Comparison of ENCODE assay signal across 22 cellular contexts in genomic region chr5:56158331-56158960, GRCh38.
DNase-seq lines count a peak whose midpoint lies in the region; ATAC-seq and TF ChIP-seq lines count a peak whose summit lies in the region.
"Had no signal": no experiment of that assay in that cellular context is flagged by ENCODE, and none has a peak within 500 bp of the region (broad histone marks: within the 10 kb centered on the region; RNA-seq: fewer than 3 reads in every experiment).

No MANE protein-coding gene starts in this region.

- CTCF ChIA-PET in activated CD4-positive, alpha-beta T cell treated with anti-CD3 and anti-CD28 coated beads for 36 hours (lab: Charles Lee): interaction anchor here (0.7 to 2.1 kb wide), 3 partner anchors 9 to 16 kb away, joined by 3 to 13 read pairs (median 3); no protein-coding TSS in a partner anchor
- CTCF ChIA-PET in naive thymus-derived CD4-positive, alpha-beta T cell (lab: Charles Lee): interaction anchor here (0.7 to 2.9 kb wide), 8 partner anchors 9 to 1452 kb away, joined by 3 to 14 read pairs (median 4); no protein-coding TSS in a partner anchor

- POLR2A ChIA-PET in activated CD4-positive, alpha-beta T cell treated with anti-CD3 and anti-CD28 coated beads for 36 hours (lab: Charles Lee): interaction anchor here (0.6 kb wide), 1 partner anchor 55 kb away, joined by 3 read pairs; no protein-coding TSS in a partner anchor
- POLR2A ChIA-PET in naive thymus-derived CD4-positive, alpha-beta T cell (lab: Charles Lee): interaction anchor here (0.5 to 3.7 kb wide), 14 partner anchors 10 to 660 kb away, joined by 3 to 37 read pairs (median 7); partner anchors contain the start of gene IL6ST

- no peaks in the 10 kb centered on the region for H3K27me3 ChIP-seq in HL-60 (ENCODE audit: insufficient read depth, poor library complexity, severe bottlenecking)
- peaks cover 0 to 2% of the 10 kb centered on the region in 2 donors for H3K27me3 ChIP-seq in naive thymus-derived CD4-positive, alpha-beta T cell (ENCODE audit: control insufficient read depth in 2 of 2, insufficient read depth in 2 of 2, low read length in 2 of 2)

- peak overlapping the region; percentile 59 for H3K4me3 Mint-ChIP-seq in activated CD4-positive, alpha-beta T cell treated with anti-CD3 and anti-CD28 coated beads for 36 hours
- peak overlapping the region; percentile 77 for H3K4me3 Mint-ChIP-seq in activated T-helper 2 cell treated with anti-CD3 and anti-CD28 coated beads, Interferon-gamma antibody, Interleukin-2, Interleukin-4, amounts not matched to agents 10 μg/mL and 5 μg/mL and 100 μg/mL, durations not matched to agents 14 hours and 24 hours and 36 hours (ENCODE audit: low read depth)
- H3K4me3 Mint-ChIP-seq in naive thymus-derived CD4-positive, alpha-beta T cell: peak overlapping the region; percentile 78 to 96 (median 94)
- H3K4me3 Mint-ChIP-seq: activated naive CD8-positive, alpha-beta T cell treated with anti-CD3 and anti-CD28 coated beads, Interleukin-2, amount 10 ng/mL, durations not matched to agents 7 days and 5 days; HFFc6; stimulated activated naive B cell treated with anti-CD40 and anti-IgM and Interleukin-4, amounts not matched to agents 10 μg/mL and 1 μg/mL and 100 μg/mL, for 72 hours had no signal

- peaks cover 80% of the 10 kb centered on the region for H3K4me1 Mint-ChIP-seq in activated CD4-positive, alpha-beta T cell treated with anti-CD3 and anti-CD28 coated beads for 36 hours
- H3K4me1 Mint-ChIP-seq in activated T-helper 2 cell treated with anti-CD3 and anti-CD28 coated beads, Interferon-gamma antibody, Interleukin-2, Interleukin-4, amounts not matched to agents 10 μg/mL and 5 μg/mL and 100 μg/mL, durations not matched to agents 14 hours and 24 hours and 36 hours (ENCODE audit: low read depth): peaks cover 72% of the 10 kb centered on the region
- peaks cover 57 to 95% (median 87%) of the 10 kb centered on the region in 7 donors for H3K4me1 Mint-ChIP-seq in naive thymus-derived CD4-positive, alpha-beta T cell

- no peak for DNase-seq in activated CD4-positive, alpha-beta T cell treated with anti-CD3 and anti-CD28 coated beads for 36 hours
- DNase-seq in activated CD4-positive, alpha-beta T cell treated with anti-CD3 and anti-CD28 coated beads, Interleukin-2, amount 50 U/mL, for 48 hours: no peak
- DNase-seq in HL-60 (ENCODE audit: low read depth in 1 of 2, low spot score in 1 of 2) (no peak), occipital lobe (lab: John Stamatoyannopoulos, UW) (no peak), AG20443 (ENCODE audit: low spot score) (no peak)
- DNase-seq in activated T-helper 2 cell treated with anti-CD3 and anti-CD28 coated beads, Interferon-gamma antibody, Interleukin-2, Interleukin-4, amounts not matched to agents 10 μg/mL and 5 μg/mL and 100 μg/mL, durations not matched to agents 14 hours and 24 hours and 36 hours (ENCODE audit: low spot score): no peak
- DNase-seq in naive thymus-derived CD4-positive, alpha-beta T cell: peak in 4 of 9 donors; percentile 32 to 48 (median 36)
- DNase-seq: activated CD8-positive, alpha-beta memory T cell treated with anti-CD3 and anti-CD28 coated beads, Interleukin-2, amount 50 U/mL, for 48 hours; activated naive CD8-positive, alpha-beta T cell treated with anti-CD3 and anti-CD28 coated beads, Interleukin-2, amount 10 ng/mL, durations not matched to agents 7 days and 5 days; COR-L47; foreskin melanocyte; HFFc6; hippocampal formation; left ventricle myocardium superior; NCI-H187 treated with DMSO at 0.1 percent for 48 hours; NCI-H226; NCI-H82; stimulated activated naive B cell treated with anti-CD40 and anti-IgM and Interleukin-4, amounts not matched to agents 10 μg/mL and 1 μg/mL and 100 μg/mL, for 72 hours had no signal

- no peak overlapping the region for H3K4me3 ChIP-seq in HL-60 (replicated peaks; ENCODE audit: insufficient read depth, low read length)
- peak overlapping the region; percentile 47 for H3K4me3 ChIP-seq in naive thymus-derived CD4-positive, alpha-beta T cell (ENCODE audit: low read length)
- H3K4me3 ChIP-seq: skin epidermis had no signal

- H3K27ac Mint-ChIP-seq in activated CD4-positive, alpha-beta T cell treated with anti-CD3 and anti-CD28 coated beads for 36 hours: peak overlapping the region; percentile 88
- peak overlapping the region; percentile 54 for H3K27ac Mint-ChIP-seq in activated T-helper 2 cell treated with anti-CD3 and anti-CD28 coated beads, Interferon-gamma antibody, Interleukin-2, Interleukin-4, amounts not matched to agents 10 μg/mL and 5 μg/mL and 100 μg/mL, durations not matched to agents 14 hours and 24 hours and 36 hours
- peak overlapping the region; percentile 87 to 98 (median 95) for H3K27ac Mint-ChIP-seq in naive thymus-derived CD4-positive, alpha-beta T cell
- H3K27ac Mint-ChIP-seq: HFFc6; stimulated activated naive B cell treated with anti-CD40 and anti-IgM and Interleukin-4, amounts not matched to agents 10 μg/mL and 1 μg/mL and 100 μg/mL, for 72 hours had no signal

- intact Hi-C loops in activated CD4-positive, alpha-beta T cell treated with anti-CD3 and anti-CD28 coated beads for 36 hours (cut with DNase I, micrococcal nuclease): no loop called here
- intact Hi-C loops in activated T-helper 2 cell treated with anti-CD3 and anti-CD28 coated beads, Interferon-gamma antibody, Interleukin-2, Interleukin-4, amounts not matched to agents 10 μg/mL and 5 μg/mL and 100 μg/mL, durations not matched to agents 14 hours and 24 hours and 36 hours (cut with micrococcal nuclease): no loop called here
- intact Hi-C loops in naive thymus-derived CD4-positive, alpha-beta T cell (cut with micrococcal nuclease): loop anchor here in 1 of 2 donors (5.0 to 10.0 kb wide), 2 partner anchors 659 to 1016 kb away; partner anchors contain the start of genes GPBP1 and MAP3K1

- peak overlapping the region; percentile 77 for H3K27ac ChIP-seq in HL-60 (replicated peaks)
- H3K27ac ChIP-seq in naive thymus-derived CD4-positive, alpha-beta T cell (ENCODE audit: low read depth, low read length): peak overlapping the region; percentile 61
- H3K27ac ChIP-seq: 22Rv1 had no signal

- no peaks in the 10 kb centered on the region for H3K9me3 ChIP-seq in naive thymus-derived CD4-positive, alpha-beta T cell (ENCODE audit: control insufficient read depth in 2 of 3, low read length in 3 of 3)

- no peak for TF ChIP-seq CTCF in HL-60 (IDR thresholded peaks at IDR 0.05; ENCODE audit: insufficient read depth, low read length)

- no peaks in the 10 kb centered on the region for H3K36me3 ChIP-seq in naive thymus-derived CD4-positive, alpha-beta T cell (ENCODE audit: control insufficient read depth in 2 of 3, insufficient read depth in 3 of 3, low read length in 3 of 3)

- no peak for ATAC-seq in activated CD4-positive, alpha-beta T cell treated with anti-CD3 and anti-CD28 coated beads for 36 hours
- no peak for ATAC-seq in naive thymus-derived CD4-positive, alpha-beta T cell
- ATAC-seq in GM21447 (IDR thresholded peaks at IDR 0.05; ENCODE audit: unreplicated experiment): no peak
- ATAC-seq: Right ventricle myocardium inferior; stimulated activated naive B cell treated with anti-CD40 and anti-IgM and Interleukin-4, amounts not matched to agents 10 μg/mL and 1 μg/mL and 100 μg/mL, for 72 hours had no signal

- H3K4me1 ChIP-seq in naive thymus-derived CD4-positive, alpha-beta T cell (ENCODE audit: control insufficient read depth in 2 of 2, insufficient read depth in 2 of 2, low read length in 2 of 2): peaks cover 11 to 72% of the 10 kb centered on the region in 2 donors

- H3K27me3 Mint-ChIP-seq in activated CD4-positive, alpha-beta T cell treated with anti-CD3 and anti-CD28 coated beads for 36 hours: no peaks in the 10 kb centered on the region
- H3K27me3 Mint-ChIP-seq in activated T-helper 2 cell treated with anti-CD3 and anti-CD28 coated beads, Interferon-gamma antibody, Interleukin-2, Interleukin-4, amounts not matched to agents 10 μg/mL and 5 μg/mL and 100 μg/mL, durations not matched to agents 14 hours and 24 hours and 36 hours (ENCODE audit: low read depth): no peaks in the 10 kb centered on the region
- no peaks in the 10 kb centered on the region for H3K27me3 Mint-ChIP-seq in naive thymus-derived CD4-positive, alpha-beta T cell
- H3K27me3 Mint-ChIP-seq: activated naive CD8-positive, alpha-beta T cell treated with anti-CD3 and anti-CD28 coated beads, Interleukin-2, amount 10 ng/mL, durations not matched to agents 7 days and 5 days had no signal

- H3K36me3 Mint-ChIP-seq in activated CD4-positive, alpha-beta T cell treated with anti-CD3 and anti-CD28 coated beads for 36 hours (ENCODE audit: low read depth): peaks cover 2% of the 10 kb centered on the region
- H3K36me3 Mint-ChIP-seq in activated T-helper 2 cell treated with anti-CD3 and anti-CD28 coated beads, Interferon-gamma antibody, Interleukin-2, Interleukin-4, amounts not matched to agents 10 μg/mL and 5 μg/mL and 100 μg/mL, durations not matched to agents 14 hours and 24 hours and 36 hours (ENCODE audit: low read depth): no peaks in the 10 kb centered on the region
- peaks cover 0 to 21% (median 4%) of the 10 kb centered on the region in 5 donors for H3K36me3 Mint-ChIP-seq in naive thymus-derived CD4-positive, alpha-beta T cell
- H3K36me3 Mint-ChIP-seq: activated naive CD8-positive, alpha-beta T cell treated with anti-CD3 and anti-CD28 coated beads, Interleukin-2, amount 10 ng/mL, durations not matched to agents 7 days and 5 days; stimulated activated naive B cell treated with anti-CD40 and anti-IgM and Interleukin-4, amounts not matched to agents 10 μg/mL and 1 μg/mL and 100 μg/mL, for 72 hours had no signal

- no peaks in the 10 kb centered on the region for H3K9me3 Mint-ChIP-seq in activated CD4-positive, alpha-beta T cell treated with anti-CD3 and anti-CD28 coated beads for 36 hours (ENCODE audit: low read depth)
- no peaks in the 10 kb centered on the region for H3K9me3 Mint-ChIP-seq in activated T-helper 2 cell treated with anti-CD3 and anti-CD28 coated beads, Interferon-gamma antibody, Interleukin-2, Interleukin-4, amounts not matched to agents 10 μg/mL and 5 μg/mL and 100 μg/mL, durations not matched to agents 14 hours and 24 hours and 36 hours
- no peaks in the 10 kb centered on the region for H3K9me3 Mint-ChIP-seq in naive thymus-derived CD4-positive, alpha-beta T cell
- H3K9me3 Mint-ChIP-seq: activated naive CD8-positive, alpha-beta T cell treated with anti-CD3 and anti-CD28 coated beads, Interleukin-2, amount 10 ng/mL, durations not matched to agents 7 days and 5 days; HFFc6; stimulated activated naive B cell treated with anti-CD40 and anti-IgM and Interleukin-4, amounts not matched to agents 10 μg/mL and 1 μg/mL and 100 μg/mL, for 72 hours had no signal
